In genomic region chr3:75294124-75294523, GRCh38 we compare ENCODE assay signal across 1 cellular context.
TF ChIP-seq lines count a peak whose summit lies in the region.

No MANE protein-coding gene starts in this region.

TF ChIP-seq in Ishikawa, 13 proteins besides CTCF, POLR2A, EP300 and RAD21 (continued from another document):
- no peak for TF ChIP-seq REST (IDR thresholded peaks at IDR 0.05; ENCODE audit: low read depth)
TF ChIP-seq in Ishikawa: peak in this region for 0.
